In genomic region chr15:59594493-59594942, GRCh38 we compare ENCODE assay signal across 10 cellular contexts. TPM values are rescaled to one million over a fixed set of nuclear protein-coding genes. Genes with fewer than 3 reads are reported as not detected.
DNase-seq lines count a peak whose midpoint lies in the region; ATAC-seq and TF ChIP-seq lines count a peak whose summit lies in the region.
"Had no signal": no experiment of that assay in that cellular context is flagged by ENCODE, and none has a peak within 500 bp of the region (broad histone marks: within the 10 kb centered on the region; RNA-seq: fewer than 3 reads in every experiment).

No MANE protein-coding gene starts in this region.

- H3K27ac ChIP-seq in adrenal gland (peak overlapping the region in 4 of 5 donors; percentile 11 to 83 (median 55)), cardiac muscle cell (peak overlapping the region; percentile 14)
- no peak overlapping the region for H3K27ac ChIP-seq in effector memory CD4-positive, alpha-beta T cell (ENCODE audit: insufficient read depth, low read length, poor library complexity, severe bottlenecking)

- H3K4me3 ChIP-seq in adrenal gland (no peak overlapping the region), cardiac muscle cell (no peak overlapping the region), skeletal muscle cell (ENCODE audit: low read depth, low read length) (no peak overlapping the region)
- no peak overlapping the region for H3K4me3 ChIP-seq in effector memory CD4-positive, alpha-beta T cell (ENCODE audit: insufficient read depth, low read depth, low read length, poor library complexity, severe bottlenecking)

- H3K36me3 ChIP-seq in adrenal gland (replicated peaks in 1 of 2) (no peaks in the 10 kb centered on the region), cardiac muscle cell (no peaks in the 10 kb centered on the region)
- no peaks in the 10 kb centered on the region for H3K36me3 ChIP-seq in effector memory CD4-positive, alpha-beta T cell (ENCODE audit: control insufficient read depth, insufficient read depth, low read length)

- ATAC-seq in stimulated activated effector memory CD8-positive, alpha-beta T cell treated with anti-CD3 and anti-CD28 coated beads, Interleukin-12 subunit alpha, Interleukin-12 subunit beta, amount 100 ng/mL, for 72 hours = no peak
- no peak for ATAC-seq in HG03159 (IDR thresholded peaks at IDR 0.05; ENCODE audit: unreplicated experiment)

- no peak overlapping the region for H3K4me3 Mint-ChIP-seq in stimulated activated effector memory CD8-positive, alpha-beta T cell treated with anti-CD3 and anti-CD28 coated beads, Interleukin-12 subunit alpha, Interleukin-12 subunit beta, amount 100 ng/mL, for 72 hours

- H3K9me3 ChIP-seq in adrenal gland (replicated peaks in 1 of 3) (no peaks in the 10 kb centered on the region), cardiac muscle cell (ENCODE audit: low read depth) (no peaks in the 10 kb centered on the region)
- no peaks in the 10 kb centered on the region for H3K9me3 ChIP-seq in effector memory CD4-positive, alpha-beta T cell (ENCODE audit: control insufficient read depth, low read length)

- peaks cover 20% of the 10 kb centered on the region for H3K4me1 Mint-ChIP-seq in stimulated activated effector memory CD8-positive, alpha-beta T cell treated with anti-CD3 and anti-CD28 coated beads, Interleukin-12 subunit alpha, Interleukin-12 subunit beta, amount 100 ng/mL, for 72 hours

- H3K4me1 ChIP-seq in adrenal gland (replicated peaks in 1 of 2) (peaks cover 0 to 5% of the 10 kb centered on the region in 2 donors), cardiac muscle cell (ENCODE audit: low read depth) (peaks cover 8% of the 10 kb centered on the region)
- H3K4me1 ChIP-seq in effector memory CD4-positive, alpha-beta T cell (ENCODE audit: control insufficient read depth, insufficient read depth, low read length, poor library complexity, severe bottlenecking) = no peaks in the 10 kb centered on the region

- H3K27me3 ChIP-seq in adrenal gland (no peaks in the 10 kb centered on the region), cardiac muscle cell (no peaks in the 10 kb centered on the region)
- H3K27me3 ChIP-seq in effector memory CD4-positive, alpha-beta T cell (replicated peaks; ENCODE audit: control insufficient read depth, insufficient read depth, low read length, poor library complexity, severe bottlenecking) = no peaks in the 10 kb centered on the region

- WGBS in adrenal gland, 4 donors = 39 to 56% (median 45%) methylated on average over 3 of the region's 3 CpGs

- DNase-seq in GM03348 (ENCODE audit: low spot score) (peak; percentile 51), adrenal gland (peak; percentile 36 to 69 (median 58)), cardiac muscle cell (ENCODE audit: low read depth in 1 of 2, low spot score in 1 of 2) (peak; percentile 8 to 68), skeletal muscle cell (ENCODE audit: low read depth) (peak; percentile 49), NCI-H1436 treated with DMSO at 0.1 percent for 48 hours (lab: John Stamatoyannopoulos, UW) (no peak)
- DNase-seq in stimulated activated effector memory CD8-positive, alpha-beta T cell treated with anti-CD3 and anti-CD28 coated beads, Interleukin-12 subunit alpha, Interleukin-12 subunit beta, amount 100 ng/mL, for 72 hours (ENCODE audit: low spot score in 2 of 2) = no peak
- DNase-seq in effector memory CD4-positive, alpha-beta T cell = no peak
- DNase-seq: NCI-H1694 treated with DMSO at 0.1 percent for 48 hours, occipital lobe had no signal

- no peak overlapping the region for H3K27ac Mint-ChIP-seq in stimulated activated effector memory CD8-positive, alpha-beta T cell treated with anti-CD3 and anti-CD28 coated beads, Interleukin-12 subunit alpha, Interleukin-12 subunit beta, amount 100 ng/mL, for 72 hours

- no peaks in the 10 kb centered on the region for H3K36me3 Mint-ChIP-seq in stimulated activated effector memory CD8-positive, alpha-beta T cell treated with anti-CD3 and anti-CD28 coated beads, Interleukin-12 subunit alpha, Interleukin-12 subunit beta, amount 100 ng/mL, for 72 hours

- no peaks in the 10 kb centered on the region for H3K9me3 Mint-ChIP-seq in stimulated activated effector memory CD8-positive, alpha-beta T cell treated with anti-CD3 and anti-CD28 coated beads, Interleukin-12 subunit alpha, Interleukin-12 subunit beta, amount 100 ng/mL, for 72 hours

- intact Hi-C loops in adrenal gland (cut with DNase I) = no loop called here

- TF ChIP-seq POLR2A in adrenal gland (IDR thresholded peaks at IDR 0.05) = no peak

- TF ChIP-seq CTCF in adrenal gland (IDR thresholded peaks at IDR 0.05) = no peak
- no peak for TF ChIP-seq CTCF in cardiac muscle cell (IDR thresholded peaks at IDR 0.05; ENCODE audit: low read depth, low read length)

RNA-seq across cellular contexts. Expression of gene GCNT3, which starts 17.1 kb away (rescaled TPM):
- total RNA-seq in adrenal gland (1 to 10 TPM in 2 of 8 donors, under 1 TPM in 5, not detected in 1; 0.09 to 3.2 (median 0.78) TPM), cardiac muscle cell (not detected in 2 replicates)
- polyA plus RNA-seq in adrenal gland (1 to 10 TPM in 1 of 3 donors, under 1 TPM in 2; 0.03 to 5.4 (median 0.08) TPM), cardiac muscle cell (0.23 TPM in 1 of 2 replicates, not detected in the other)
- total RNA-seq: occipital lobe had no signal

Comparison
In these comparisons a context has a peak if more than half of its experiments do, and no peak if none do; other contexts are left out.
1. DNase-seq: peak in GM03348 (single experiment), adrenal gland (7 of 7), cardiac muscle cell (2 of 2) and skeletal muscle cell (single experiment); none in stimulated activated effector memory CD8-positive, alpha-beta T cell treated with anti-CD3 and anti-CD28 coated beads, Interleukin-12 subunit alpha, Interleukin-12 subunit beta, amount 100 ng/mL, for 72 hours (0 of 2), effector memory CD4-positive, alpha-beta T cell (0 of 3) and NCI-H1436 treated with DMSO at 0.1 percent for 48 hours (single experiment).